Comparison of ENCODE assay signal across 8 cellular contexts in genomic region chr20:50193169-50193850, GRCh38. TPM values are rescaled to one million over a fixed set of nuclear protein-coding genes. Genes with fewer than 3 reads are reported as not detected.
A peak's percentile ranks its signal among the peaks of the same experiment; 100 is the strongest.
DNase-seq lines count a peak whose midpoint lies in the region; ATAC-seq, FAIRE-seq and TF ChIP-seq lines count a peak whose summit lies in the region.

No MANE protein-coding gene starts in this region.

- H2BK12ac ChIP-seq in neuronal stem cell (ENCODE audit: low read length), result no peak overlapping the region

- no peak overlapping the region for H3K23ac ChIP-seq in neuronal stem cell (ENCODE audit: low read depth, low read length, poor library complexity)

- TF ChIP-seq POLR2A in GM12892 (IDR thresholded peaks at IDR 0.05; ENCODE audit: low read depth, low read length), result no peak
- no peak for TF ChIP-seq POLR2A in GM12891 (IDR thresholded peaks at IDR 0.05; ENCODE audit: low read depth, low read length)

- H3K9me3 ChIP-seq in DND-41 (ENCODE audit: insufficient read depth, low read length, severe bottlenecking), result no peaks in the 10 kb centered on the region
- no peaks in the 10 kb centered on the region for H3K9me3 ChIP-seq in OCI-LY3 (ENCODE audit: insufficient read depth, low read length)
- peaks cover 0 to 2% of the 10 kb centered on the region in 2 donors for H3K9me3 ChIP-seq in neuronal stem cell (replicated peaks in 1 of 2; ENCODE audit: control insufficient read depth in 2 of 2, insufficient read depth in 1 of 2, low read depth in 1 of 2, low read length in 2 of 2)

- no peak for TF ChIP-seq CTCF in DND-41 (IDR thresholded peaks at IDR 0.05; ENCODE audit: borderline replicate concordance, extremely low read depth, low read length, poor library complexity, severe bottlenecking)
- TF ChIP-seq CTCF in OCI-LY3 (IDR thresholded peaks at IDR 0.05; ENCODE audit: low read depth, low read length), result no peak

- H3K14ac ChIP-seq in neuronal stem cell (ENCODE audit: low read length), result no peak overlapping the region

- H3K4me2 ChIP-seq in DND-41 (ENCODE audit: insufficient read depth, low read length) (peak overlapping the region; percentile 99), OCI-LY3 (ENCODE audit: low read length) (peak overlapping the region; percentile 80), neuronal stem cell (ENCODE audit: insufficient read depth, low read length, poor library complexity, severe bottlenecking) (no peak overlapping the region)

- H3K27ac ChIP-seq in DND-41 (ENCODE audit: low read length) (peak overlapping the region; percentile 90), OCI-LY3 (ENCODE audit: low read length) (no peak overlapping the region), epithelial cell of prostate (peak overlapping the region; percentile 95), neuronal stem cell (replicated peaks; ENCODE audit: low read length) (no peak overlapping the region)

- H3K4ac ChIP-seq in neuronal stem cell (ENCODE audit: low read length), result no peak overlapping the region

- H4K91ac ChIP-seq in neuronal stem cell (ENCODE audit: low read depth, low read length, poor library complexity), result no peak overlapping the region

- H3K79me2 ChIP-seq in DND-41 (ENCODE audit: insufficient read depth, low read length) (peaks cover 43% of the 10 kb centered on the region), OCI-LY3 (ENCODE audit: low read length) (peaks cover 32% of the 10 kb centered on the region)

- H3K9ac ChIP-seq in DND-41 (ENCODE audit: low read depth, low read length) (peak overlapping the region; percentile 81), OCI-LY3 (ENCODE audit: low read length) (peak overlapping the region; percentile 94), neuronal stem cell (ENCODE audit: low read depth, low read length, poor library complexity) (peak overlapping the region; percentile 27)

- H2AK5ac ChIP-seq in neuronal stem cell (ENCODE audit: low read depth, low read length), result peak overlapping the region; percentile 82

- no peak overlapping the region for H2BK120ac ChIP-seq in neuronal stem cell (ENCODE audit: low read depth, low read length)

- no peak overlapping the region for H2BK5ac ChIP-seq in neuronal stem cell (ENCODE audit: low read length)

- peak overlapping the region; percentile 43 to 70 for H3K4me3 ChIP-seq in DND-41 (ENCODE audit: low read depth in 1 of 2, low read length in 2 of 2)
- H3K4me3 ChIP-seq in OCI-LY3 (ENCODE audit: low read length), result peak overlapping the region; percentile 91
- peak overlapping the region; percentile 59 to 69 for H3K4me3 ChIP-seq in neuronal stem cell (ENCODE audit: low read length in 2 of 2)

- H4K20me1 ChIP-seq in DND-41 (ENCODE audit: insufficient read depth, low read length) (peaks cover 49% of the 10 kb centered on the region), OCI-LY3 (ENCODE audit: insufficient read depth, low read length) (peaks cover 20% of the 10 kb centered on the region)

- no peak for FAIRE-seq in GM12892 (lab: Jason Lieb, UNC)
- no peak for FAIRE-seq in GM12891 (lab: Jason Lieb, UNC)

- peaks cover 23% of the 10 kb centered on the region for H3K4me1 ChIP-seq in DND-41 (ENCODE audit: insufficient read depth, low read length)
- H3K4me1 ChIP-seq in OCI-LY3 (ENCODE audit: low read length), result peaks cover 14% of the 10 kb centered on the region
- H3K4me1 ChIP-seq in neuronal stem cell (ENCODE audit: control insufficient read depth in 2 of 2, insufficient read depth in 1 of 2, low read depth in 1 of 2, low read length in 2 of 2), result peaks cover 10 to 13% of the 10 kb centered on the region in 2 donors

- H3K36me3 ChIP-seq in DND-41 (ENCODE audit: insufficient read depth, low read length) (peaks cover 24% of the 10 kb centered on the region), OCI-LY3 (replicated peaks; ENCODE audit: low read depth, low read length) (peaks cover 22% of the 10 kb centered on the region), neuronal stem cell (replicated peaks in 1 of 2; ENCODE audit: control insufficient read depth in 2 of 2, insufficient read depth in 2 of 2, low read length in 2 of 2) (no peaks in the 10 kb centered on the region)

- ATAC-seq in DND-41 (ENCODE audit: insufficient read depth, low read depth) (no peak), HG02623 (IDR thresholded peaks at IDR 0.05; ENCODE audit: unreplicated experiment) (no peak)

- H3K27me3 ChIP-seq in DND-41 (ENCODE audit: insufficient read depth, low read length, poor library complexity) (no peaks in the 10 kb centered on the region), OCI-LY3 (ENCODE audit: low read depth, low read length) (no peaks in the 10 kb centered on the region), neuronal stem cell (ENCODE audit: control insufficient read depth in 3 of 3, insufficient read depth in 3 of 3, low read depth in 1 of 3, low read length in 3 of 3) (peaks cover 0 to 30% (median 3%) of the 10 kb centered on the region in 3 experiments)

- DNase-seq in DND-41 (no peak), epithelial cell of prostate (ENCODE audit: low read depth, low spot score) (no peak), neuronal stem cell (ENCODE audit: low spot score) (no peak), GM12892 (ENCODE audit: insufficient read length) (no peak), GM12891 (ENCODE audit: insufficient read length, low spot score) (no peak), foreskin melanocyte (no peak)

- peaks cover 1% of the 10 kb centered on the region for H3K79me1 ChIP-seq in neuronal stem cell (ENCODE audit: low read depth, low read length)

- H2AFZ ChIP-seq in DND-41 (ENCODE audit: low read depth, low read length) (no peak overlapping the region), OCI-LY3 (ENCODE audit: low read depth, low read length) (no peak overlapping the region), neuronal stem cell (ENCODE audit: low read length) (no peak overlapping the region)

- peak overlapping the region; percentile 48 for H3K18ac ChIP-seq in neuronal stem cell (ENCODE audit: low read length)

- H4K8ac ChIP-seq in neuronal stem cell (ENCODE audit: low read depth, low read length), result peak overlapping the region; percentile 75

- H2BK15ac ChIP-seq in neuronal stem cell (ENCODE audit: low read length), result no peak overlapping the region

- WGBS in neuronal stem cell (ENCODE audit: extremely low coverage in 2 of 2, insufficient read length in 2 of 2, insufficient replicate concordance in 1 of 2), 2 donors, result no CpG with 5 or more reads among the region's 10 CpGs

TF ChIP-seq in GM12891, 5 proteins besides CTCF, POLR2A, EP300 and RAD21:
- TF ChIP-seq PAX5 (IDR thresholded peaks at IDR 0.05; ENCODE audit: insufficient read depth, low read length, severe bottlenecking) (no peak), TAF1 (IDR thresholded peaks at IDR 0.05; ENCODE audit: low read depth, low read length) (no peak), POLR2AphosphoS5 (IDR thresholded peaks at IDR 0.05; ENCODE audit: low read depth, low read length) (no peak), POU2F2 (IDR thresholded peaks at IDR 0.05; ENCODE audit: low read depth, low read length) (no peak), SPI1 (IDR thresholded peaks at IDR 0.05; ENCODE audit: low read depth, low read length) (no peak)

RNA-seq across cellular contexts. Expression of gene CEBPB, which starts 2.7 kb away (rescaled TPM):
- 3.2 TPM for polyA plus RNA-seq in neuronal stem cell (2013, experiment 1 of 2)
- 3.2 TPM for polyA plus RNA-seq in neuronal stem cell (2013, experiment 2 of 2)
- 0.47 TPM for polyA plus RNA-seq in GM12892 (2012; ENCODE audit: missing spikeins)
- 0.60 TPM for polyA plus RNA-seq in GM12891 (2012; ENCODE audit: low read depth, missing spikeins)

RNA-seq across cellular contexts. Expression of gene PEDS1, which starts 39.8 kb away (rescaled TPM):
- polyA plus RNA-seq in neuronal stem cell (2013, experiment 1 of 2), result 29.7 TPM
- polyA plus RNA-seq in neuronal stem cell (2013, experiment 2 of 2), result 29.3 TPM
- 10.3 TPM for polyA plus RNA-seq in GM12892 (2012; ENCODE audit: missing spikeins)
- 10.1 TPM for polyA plus RNA-seq in GM12891 (2012; ENCODE audit: low read depth, missing spikeins)

Comparison
In these comparisons a context has a peak if more than half of its experiments do, and no peak if none do; other contexts are left out.
1. H3K27ac ChIP-seq: peak in DND-41 (single experiment) and epithelial cell of prostate (single experiment); none in OCI-LY3 (single experiment) and neuronal stem cell (single experiment).
2. H3K9ac ChIP-seq: peak in every context shown above with its lines; median percentile 94 in OCI-LY3; 81 in DND-41; 27 in neuronal stem cell.
3. Peak in every context shown above with its lines, with median percentiles within 50 percentile points of each other: H3K4me3 ChIP-seq.